Comparison of ENCODE assay signal across 8 cellular contexts in the genomic region with DNA sequence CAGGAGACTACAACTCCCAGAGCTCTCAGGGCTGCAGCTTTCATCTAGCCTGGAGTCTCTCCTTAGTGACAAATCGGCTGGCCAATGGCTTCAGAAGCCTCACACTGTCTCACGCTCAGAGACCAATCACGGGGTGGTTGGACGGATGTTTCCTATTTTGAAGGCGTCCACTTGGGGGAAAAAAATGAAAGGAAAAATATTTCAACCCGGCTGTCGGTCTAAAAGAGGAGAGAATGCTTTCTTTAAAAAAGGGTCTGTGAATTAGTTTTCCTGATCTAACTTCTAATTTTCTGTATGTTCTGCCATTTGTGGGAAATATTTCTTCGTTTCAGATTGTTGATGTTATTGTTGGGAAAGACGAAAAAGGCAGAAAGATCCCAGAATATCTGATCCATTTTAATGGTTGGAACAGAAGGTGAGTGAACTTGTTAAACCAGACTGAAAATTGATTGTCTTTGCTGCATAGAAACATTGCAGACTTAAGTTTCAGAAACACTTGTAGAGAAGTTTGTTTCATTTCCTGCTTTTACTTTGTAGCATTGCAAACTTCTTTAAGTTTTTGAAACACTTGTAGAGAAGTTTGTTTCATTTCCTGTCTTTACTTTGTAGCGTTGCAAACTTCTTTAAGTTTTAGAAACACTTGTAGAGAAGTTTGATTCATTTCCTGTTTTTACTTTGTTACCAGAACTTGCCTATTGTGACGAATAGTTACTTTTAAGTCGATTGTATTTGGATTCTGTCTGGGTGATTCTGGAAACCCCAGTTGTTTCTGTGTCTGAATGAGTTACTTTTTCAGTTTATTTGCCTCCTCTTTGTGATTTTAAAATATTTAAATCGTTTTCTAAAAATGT. TPM values are rescaled to one million over a fixed set of nuclear protein-coding genes. Genes with fewer than 3 reads are reported as not detected.
DNase-seq lines count a peak whose midpoint lies in the region; ATAC-seq and TF ChIP-seq lines count a peak whose summit lies in the region.

No MANE protein-coding gene starts in this region.

- H3K9ac ChIP-seq in mucosa of rectum (ENCODE audit: low read depth in 1 of 2, low read length in 2 of 2), result peak overlapping the region; percentile 27 to 79

- peak; percentile 51 for DNase-seq in DMS79 treated with DMSO at 0.1 percent for 48 hours (lab: John Stamatoyannopoulos, UW)
- DNase-seq in KG1 (lab: John Stamatoyannopoulos, UW), result peak; percentile 10
- peak; percentile 29 for DNase-seq in OCI-M2 (lab: John Stamatoyannopoulos, UW; ENCODE audit: unreplicated experiment)
- DNase-seq in activated T-cell treated with anti-CD3 and anti-CD28 coated beads, Interleukin-2, amount 50 U/mL, for 48 hours, result peak; percentile 66 to 72
- DNase-seq in esophagus muscularis mucosa (ENCODE audit: extremely low spot score), result peak; percentile 92
- DNase-seq in stimulated activated naive CD4-positive, alpha-beta T cell (lab: John Stamatoyannopoulos, UW), result peak; percentile 44 to 81 (median 71)

- H3K27me3 ChIP-seq in esophagus muscularis mucosa (no peaks in the 10 kb centered on the region), mucosa of rectum (ENCODE audit: control insufficient read depth in 2 of 2, insufficient read depth in 2 of 2, low read length in 2 of 2) (no peaks in the 10 kb centered on the region)

- TF ChIP-seq POLR2A in esophagus muscularis mucosa (IDR thresholded peaks at IDR 0.05; ENCODE audit: low read depth), result no peak

- peaks cover 9 to 40% (median 29%) of the 10 kb centered on the region in 4 donors for H3K36me3 ChIP-seq in esophagus muscularis mucosa
- peaks cover 16 to 17% of the 10 kb centered on the region in 2 donors for H3K36me3 ChIP-seq in mucosa of rectum (ENCODE audit: control insufficient read depth in 2 of 2, insufficient read depth in 2 of 2, low read length in 2 of 2)

- H3K27ac ChIP-seq in esophagus muscularis mucosa (replicated peaks in 1 of 4), result peak overlapping the region; percentile 87 to 90 (median 90)
- peak overlapping the region; percentile 82 to 89 for H3K27ac ChIP-seq in mucosa of rectum (ENCODE audit: low read depth in 2 of 2, low read length in 2 of 2)

- TF ChIP-seq EP300 in esophagus muscularis mucosa (IDR thresholded peaks at IDR 0.05), result no peak

- intact Hi-C loops in esophagus muscularis mucosa (cut with DNase I), result no loop called here

- H3K4me1 ChIP-seq in esophagus muscularis mucosa, result peaks cover 9 to 20% (median 16%) of the 10 kb centered on the region in 4 donors
- no peaks in the 10 kb centered on the region for H3K4me1 ChIP-seq in mucosa of rectum (ENCODE audit: control insufficient read depth in 2 of 2, insufficient read depth in 2 of 2, low read length in 2 of 2)

- 27% methylated on average over 13 of the region's 13 CpGs for WGBS in esophagus muscularis mucosa

- peak; percentile 67 for ATAC-seq in GM21825 (IDR thresholded peaks at IDR 0.05; ENCODE audit: unreplicated experiment)

- H3K9me3 ChIP-seq in esophagus muscularis mucosa (no peaks in the 10 kb centered on the region), mucosa of rectum (ENCODE audit: control insufficient read depth in 2 of 2, low read length in 2 of 2) (no peaks in the 10 kb centered on the region)

- peak overlapping the region; percentile 66 to 78 (median 68) for H3K4me3 ChIP-seq in esophagus muscularis mucosa
- peak overlapping the region; percentile 75 to 88 for H3K4me3 ChIP-seq in mucosa of rectum (ENCODE audit: low read length in 2 of 2)

- peak in 2 of 3 experiments; percentile 6 to 15 for TF ChIP-seq CTCF in esophagus muscularis mucosa (IDR thresholded peaks at IDR 0.05)

RNA-seq across cellular contexts. Expression of a gene that starts 1.6 kb away (rescaled TPM):
- total RNA-seq in esophagus muscularis mucosa, result 10 to 100 TPM; 21.0 to 32.0 (median 24.5) TPM

Comparison
In these comparisons a context has a peak if more than half of its experiments do, and no peak if none do; other contexts are left out.
1. Peak in every context shown above with its lines: DNase-seq, ATAC-seq, H3K4me3 ChIP-seq and H3K27ac ChIP-seq.
2. DNase-seq: peak in every context shown above with its lines; median percentile 92 in esophagus muscularis mucosa; 71 in stimulated activated naive CD4-positive, alpha-beta T cell; 69 in activated T-cell treated with anti-CD3 and anti-CD28 coated beads, Interleukin-2, amount 50 U/mL, for 48 hours; 51 in DMS79 treated with DMSO at 0.1 percent for 48 hours; 29 in OCI-M2; 10 in KG1.